8 cellular contexts compared by ENCODE assay signal in genomic region chr17:56960596-56961538, GRCh38. TPM values are rescaled to one million over a fixed set of nuclear protein-coding genes. Genes with fewer than 3 reads are reported as not detected.
DNase-seq lines count a peak whose midpoint lies in the region; ATAC-seq and TF ChIP-seq lines count a peak whose summit lies in the region.

Gene COIL, minus strand, starts transcription at chr17:56961050. Its CDS starts 31 bp downstream, at chr17:56961019.

- H3K4me1 ChIP-seq in Caco-2, result peaks cover 26% of the 10 kb centered on the region

- H3K9me3 Mint-ChIP-seq in Caco-2 (ENCODE audit: unreplicated experiment), result no peaks in the 10 kb centered on the region
- no peaks in the 10 kb centered on the region for H3K9me3 Mint-ChIP-seq in effector memory CD8-positive, alpha-beta T cell

- ATAC-seq in effector memory CD8-positive, alpha-beta T cell (replicated peaks), result peak; percentile 98

- peaks cover 19% of the 10 kb centered on the region for H3K36me3 Mint-ChIP-seq in Caco-2 (ENCODE audit: insufficient read depth, unreplicated experiment)
- H3K36me3 Mint-ChIP-seq in effector memory CD8-positive, alpha-beta T cell (ENCODE audit: insufficient read depth), result peaks cover 7% of the 10 kb centered on the region

- H3K36me3 ChIP-seq in Caco-2 (ENCODE audit: control insufficient read depth, insufficient read depth, low read length), result no peaks in the 10 kb centered on the region

- no peaks in the 10 kb centered on the region for H3K27me3 ChIP-seq in Caco-2 (replicated peaks; ENCODE audit: control insufficient read depth, insufficient read depth, low read length)

- peak within 1 kb of the TSS; percentile 86 for H3K27ac Mint-ChIP-seq in Caco-2 (ENCODE audit: unreplicated experiment)
- H3K27ac Mint-ChIP-seq in effector memory CD8-positive, alpha-beta T cell, result peak within 1 kb of the TSS; percentile 41 to 87

- TF ChIP-seq CTCF in Caco-2 (IDR thresholded peaks at IDR 0.05; ENCODE audit: insufficient read depth in 1 of 2, low read depth in 1 of 2, low read length in 1 of 2, severe bottlenecking in 1 of 2, unreplicated experiment in 1 of 2) (peak; percentile 98), GM20000 (IDR thresholded peaks at IDR 0.05; ENCODE audit: extremely low read depth, missing control alignments) (peak; percentile 95)

- DNase-seq in Caco-2, result peak; percentile 94 to 96
- DNase-seq in GM20000 (ENCODE audit: low spot score), result peak; percentile 95
- DNase-seq in HT-29 (ENCODE audit: low spot score), result peak; percentile 90
- DNase-seq in NK-92 treated with Interleukin-12 subunit alpha and Interleukin-12 subunit beta, amount 100 ng/mL, for 24 hours (lab: John Stamatoyannopoulos, UW), result peak; percentile 85
- DNase-seq in effector memory CD8-positive, alpha-beta T cell, result peak; percentile 94 to 95 (median 94)
- DNase-seq in mesenteric fat pad (ENCODE audit: low spot score), result peak; percentile 97
- DNase-seq in stimulated activated CD8-positive, alpha-beta memory T cell treated with anti-CD3 and anti-CD28 coated beads, Interleukin-15, amount 100 ng/mL, for 24 hours (ENCODE audit: low read depth), result peak; percentile 89

- H3K4me3 ChIP-seq in Caco-2 (ENCODE audit: low read depth, low read length), result peak within 1 kb of the TSS; percentile 67

- peaks cover 12% of the 10 kb centered on the region for H3K4me1 Mint-ChIP-seq in Caco-2 (ENCODE audit: low read depth, unreplicated experiment)
- peaks cover 4 to 6% of the 10 kb centered on the region in 2 donors for H3K4me1 Mint-ChIP-seq in effector memory CD8-positive, alpha-beta T cell (ENCODE audit: low read depth in 2 of 2)

- POLR2A ChIA-PET in Caco-2 (lab: Charles Lee), result interaction anchor here (0.6 kb wide), 1 partner anchor 47 kb away, joined by 3 read pairs; the partner anchor contains the start of gene TRIM25
- POLR2A ChIA-PET in activated CD8-positive, alpha-beta memory T cell treated with anti-CD3 and anti-CD28 coated beads for 36 hours (lab: Charles Lee), result interaction anchor here (0.7 kb wide), 1 partner anchor 47 kb away, joined by 3 read pairs; the partner anchor contains the start of gene TRIM25

- H3K4me3 Mint-ChIP-seq in Caco-2 (ENCODE audit: unreplicated experiment), result peak within 1 kb of the TSS; percentile 77
- peak within 1 kb of the TSS; percentile 78 to 80 for H3K4me3 Mint-ChIP-seq in effector memory CD8-positive, alpha-beta T cell

- BruUV-seq in Caco-2 (replicated peaks; lab: Mats Ljungman, UMichigan), result TSS peak; percentile 88

- no peaks in the 10 kb centered on the region for H3K27me3 Mint-ChIP-seq in Caco-2 (ENCODE audit: insufficient read depth, unreplicated experiment)
- no peaks in the 10 kb centered on the region for H3K27me3 Mint-ChIP-seq in effector memory CD8-positive, alpha-beta T cell

- intact Hi-C loops in Caco-2 (cut with micrococcal nuclease; ENCODE audit: unreplicated experiment), result loop anchor here (1.0 to 10.0 kb wide), 3 partner anchors 50 to 142 kb away; partner anchors contain the start of gene AKAP1

- H3K9me3 ChIP-seq in Caco-2, result no peaks in the 10 kb centered on the region

- CTCF ChIA-PET in Caco-2 (lab: Charles Lee), result interaction anchor here (0.7 to 1.0 kb wide), 4 partner anchors 18 to 379 kb away, joined by 4 to 6 read pairs (median 4); partner anchors contain the start of gene TRIM25
- CTCF ChIA-PET in activated CD8-positive, alpha-beta memory T cell treated with anti-CD3 and anti-CD28 coated beads for 36 hours (lab: Charles Lee), result interaction anchor here (0.6 to 0.8 kb wide), 2 partner anchors 142 to 643 kb away, joined by 3 read pairs; no protein-coding TSS in a partner anchor

RNA-seq across cellular contexts. Expression of gene COIL, which starts in this region (rescaled TPM):
- total RNA-seq in Caco-2 (2022) (26.9 and 27.0 TPM in 2 replicates), mesenteric fat pad (9.9 TPM)
- total RNA-seq in HT-29 (2014; rRNA removed; shearing (Covaris generic)), result 11.5 and 14.6 TPM in 2 replicates
- total RNA-seq in activated CD8-positive, alpha-beta memory T cell treated with anti-CD3 and anti-CD28 coated beads for 36 hours, result 10 to 100 TPM; 21.5 to 22.5 TPM

Comparison
In these comparisons a context has a peak if more than half of its experiments do, and no peak if none do; other contexts are left out.
1. Peak in every context shown above with its lines: DNase-seq, ATAC-seq and H3K4me3 ChIP-seq.